8 cellular contexts compared by ENCODE assay signal in genomic region chr20:50191065-50191565, GRCh38. TPM values are rescaled to one million over a fixed set of nuclear protein-coding genes. Genes with fewer than 3 reads are reported as not detected.
DNase-seq lines count a peak whose midpoint lies in the region; ATAC-seq and TF ChIP-seq lines count a peak whose summit lies in the region.

No MANE protein-coding gene starts in this region.

- peaks cover 9% of the 10 kb centered on the region for H3K4me1 Mint-ChIP-seq in glutamatergic neuron (ENCODE audit: low read depth, unreplicated experiment)
- peaks cover 20% of the 10 kb centered on the region for H3K4me1 Mint-ChIP-seq in progenitor cell of endocrine pancreas (ENCODE audit: low read depth)

- peak; percentile 45 to 85 (median 80) for DNase-seq in Peyer's patch
- DNase-seq in activated gamma-delta T cell (lab: John Stamatoyannopoulos, UW): peak; percentile 51
- DNase-seq in glutamatergic neuron: peak; percentile 48
- no peak for DNase-seq in progenitor cell of endocrine pancreas (ENCODE audit: low spot score, unreplicated experiment)
- DNase-seq in aorta: peak; percentile 86 to 90

- intact Hi-C loops in aorta (cut with DNase I): loop anchor here (5.0 to 10.0 kb wide), 6 partner anchors 84 to 206 kb away; no protein-coding TSS in a partner anchor

- H3K27me3 Mint-ChIP-seq in glutamatergic neuron (ENCODE audit: unreplicated experiment) (peaks cover 6% of the 10 kb centered on the region), progenitor cell of endocrine pancreas (peaks cover 32% of the 10 kb centered on the region)

- no peak overlapping the region for H3K4me3 Mint-ChIP-seq in glutamatergic neuron (ENCODE audit: unreplicated experiment)
- H3K4me3 Mint-ChIP-seq in progenitor cell of endocrine pancreas (ENCODE audit: low read depth): peak overlapping the region; percentile 68

- H3K9me3 ChIP-seq in Peyer's patch: no peaks in the 10 kb centered on the region
- no peaks in the 10 kb centered on the region for H3K9me3 ChIP-seq in aorta (ENCODE audit: control insufficient read depth, low read length)

- TF ChIP-seq CTCF in Peyer's patch (IDR thresholded peaks at IDR 0.05): no peak
- TF ChIP-seq CTCF in glutamatergic neuron (IDR thresholded peaks at IDR 0.05; ENCODE audit: partially characterized antibody, unreplicated experiment): no peak
- no peak for TF ChIP-seq CTCF in progenitor cell of endocrine pancreas (IDR thresholded peaks at IDR 0.05; ENCODE audit: unreplicated experiment)

- H3K9me3 Mint-ChIP-seq in glutamatergic neuron (ENCODE audit: unreplicated experiment) (peaks cover 9% of the 10 kb centered on the region), progenitor cell of endocrine pancreas (ENCODE audit: low read depth) (no peaks in the 10 kb centered on the region)

- H3K4me3 ChIP-seq in Peyer's patch (peak overlapping the region; percentile 61 to 95 (median 94)), aorta (ENCODE audit: low read length in 2 of 2) (peak overlapping the region; percentile 87 to 88)

- WGBS in aorta, 2 donors: 0 to 1% methylated on average over 44 to 73 of the region's 73 CpGs

- H3K36me3 Mint-ChIP-seq in glutamatergic neuron (ENCODE audit: unreplicated experiment) (no peaks in the 10 kb centered on the region), progenitor cell of endocrine pancreas (ENCODE audit: insufficient read depth) (peaks cover 1% of the 10 kb centered on the region)

- TF ChIP-seq POLR2A in Peyer's patch (IDR thresholded peaks at IDR 0.05): no peak

- no peaks in the 10 kb centered on the region for H3K27me3 ChIP-seq in Peyer's patch
- no peaks in the 10 kb centered on the region for H3K27me3 ChIP-seq in aorta (ENCODE audit: control insufficient read depth in 1 of 2, insufficient read depth in 2 of 2, low read length in 1 of 2)

- H3K36me3 ChIP-seq in Peyer's patch (peaks cover 0 to 22% (median 0%) of the 10 kb centered on the region in 3 donors), aorta (ENCODE audit: control insufficient read depth in 1 of 2, insufficient read depth in 2 of 2, low read length in 1 of 2) (no peaks in the 10 kb centered on the region)

- ATAC-seq in GM18498 (IDR thresholded peaks at IDR 0.05; ENCODE audit: unreplicated experiment): peak; percentile 30
- ATAC-seq in HG02973 (IDR thresholded peaks at IDR 0.05; ENCODE audit: unreplicated experiment): peak; percentile 24
- ATAC-seq in aorta (ENCODE audit: low FRiP score): no peak
- no peak for ATAC-seq in HG03108 (IDR thresholded peaks at IDR 0.05; ENCODE audit: unreplicated experiment)

- H3K27ac Mint-ChIP-seq in glutamatergic neuron (ENCODE audit: unreplicated experiment) (no peak overlapping the region), progenitor cell of endocrine pancreas (no peak overlapping the region)

- H3K4me1 ChIP-seq in Peyer's patch: peaks cover 0 to 24% (median 11%) of the 10 kb centered on the region in 4 donors
- no peaks in the 10 kb centered on the region for H3K4me1 ChIP-seq in aorta (ENCODE audit: control insufficient read depth in 1 of 2, insufficient read depth in 2 of 2, low read length in 2 of 2)

- H3K27ac ChIP-seq in Peyer's patch (peak overlapping the region; percentile 95 to 100 (median 96)), aorta (ENCODE audit: low read depth in 1 of 2, low read length in 2 of 2) (peak overlapping the region; percentile 91 to 97)

RNA-seq across cellular contexts. Expression of gene CEBPB, which starts 0.5 kb away (rescaled TPM):
- total RNA-seq in Peyer's patch: 10 to 100 TPM; 13.8 to 41.3 (median 27.8) TPM
- 11.3 TPM for total RNA-seq in glutamatergic neuron (ENCODE audit: unreplicated experiment)
- 19.6 and 21.3 TPM in 2 replicates for total RNA-seq in progenitor cell of endocrine pancreas
- total RNA-seq in aorta: 100 to 1,000 TPM in 1 of 2 donors, 10 to 100 TPM in 1; 57.8 to 141 TPM
- 10 to 100 TPM; 15.8 to 43.6 TPM for polyA plus RNA-seq in aorta

RNA-seq across cellular contexts. Expression of gene PEDS1, which starts 37.6 kb away (rescaled TPM):
- 10 to 100 TPM; 13.2 to 34.3 (median 24.5) TPM for total RNA-seq in Peyer's patch
- 29.3 TPM for total RNA-seq in glutamatergic neuron (ENCODE audit: unreplicated experiment)
- 26.0 and 31.0 TPM in 2 replicates for total RNA-seq in progenitor cell of endocrine pancreas
- 10 to 100 TPM; 17.2 to 22.6 TPM for total RNA-seq in aorta
- polyA plus RNA-seq in aorta: 10 to 100 TPM in 1 of 2 donors, 1 to 10 TPM in 1; 6.5 to 13.9 TPM

Comparison
In these comparisons a context has a peak if more than half of its experiments do, and no peak if none do; other contexts are left out.
1. ATAC-seq: peak in GM18498 (single experiment) and HG02973 (single experiment); none in aorta (single experiment) and HG03108 (single experiment).